Comparison of ENCODE assay signal across 1 cellular context in genomic region chr5:60929024-60929423, GRCh38.
TF ChIP-seq lines count a peak whose summit lies in the region.

No MANE protein-coding gene starts in this region.

TF ChIP-seq in HCT116, 20 proteins besides CTCF, POLR2A, EP300 and RAD21 (continued from another document):
- no peak for TF ChIP-seq ATF3 (IDR thresholded peaks at IDR 0.05)
- TF ChIP-seq EZH2 (IDR thresholded peaks at IDR 0.05): no peak
- TF ChIP-seq CBX3 (IDR thresholded peaks at IDR 0.05; ENCODE audit: low read depth): no peak
- TF ChIP-seq ZFX (IDR thresholded peaks at IDR 0.05): no peak
- TF ChIP-seq SIN3A (IDR thresholded peaks at IDR 0.05; ENCODE audit: low read depth): no peak
- TF ChIP-seq SRF (IDR thresholded peaks at IDR 0.05; ENCODE audit: low read depth): no peak
